ENCODE assay signal across 8 cellular contexts in the genomic region with DNA sequence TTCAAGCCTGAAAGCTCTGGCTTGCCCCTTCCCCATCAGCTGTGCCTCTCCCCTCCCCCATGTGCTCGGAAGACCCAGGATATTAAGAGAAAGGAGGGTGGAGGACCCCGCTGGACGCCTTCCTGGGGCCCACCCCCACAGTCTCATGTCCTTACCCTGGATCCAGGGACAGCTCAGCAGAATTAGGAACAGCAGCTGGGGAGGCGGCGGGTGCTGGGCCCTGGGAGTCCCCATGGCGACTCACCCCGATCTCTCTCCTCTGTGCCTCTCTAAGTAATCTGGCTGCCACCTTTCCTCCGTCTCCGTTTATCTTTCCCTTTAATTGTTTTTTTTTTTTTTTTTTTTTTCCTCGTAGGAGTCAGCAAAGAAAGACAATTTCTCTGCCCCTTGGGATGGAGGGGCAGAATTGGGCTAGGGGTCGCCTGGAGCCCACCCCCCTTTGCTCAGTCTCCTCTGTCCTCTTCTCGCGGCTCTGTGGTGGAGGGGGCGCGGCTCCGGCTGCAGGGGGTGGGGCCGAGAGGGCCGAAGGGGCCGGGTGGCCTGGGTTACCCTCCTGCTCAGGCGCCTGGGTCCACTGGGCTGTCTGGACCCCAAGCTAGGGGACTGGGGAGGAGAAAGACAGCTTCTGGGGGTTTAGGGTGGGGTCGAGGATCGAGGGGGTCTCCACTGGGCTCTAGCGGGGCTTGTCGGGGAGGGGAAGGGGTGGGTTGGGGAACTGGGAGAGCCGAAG. TPM values are rescaled to one million over a fixed set of nuclear protein-coding genes. Genes with fewer than 3 reads are reported as not detected.
DNase-seq lines count a peak whose midpoint lies in the region; ATAC-seq and TF ChIP-seq lines count a peak whose summit lies in the region.

No MANE protein-coding gene starts in this region.

- H3K4me3 ChIP-seq in AG10803 (ENCODE audit: low read length): peak overlapping the region; percentile 82

- H3K27me3 Mint-ChIP-seq in activated T-helper 1 cell treated with anti-CD3 and anti-CD28 coated beads, Interleukin-12 subunit alpha, Interleukin-12 subunit beta, Interleukin-2, Interleukin-4 antibody, amounts not matched to agents 30 ng/mL and 10 ng/mL and 1 ng/mL, durations not matched to agents 14 hours and 24 hours and 36 hours (ENCODE audit: insufficient read depth): peaks cover 32% of the 10 kb centered on the region
- H3K27me3 Mint-ChIP-seq in activated CD4-positive, alpha-beta memory T cell treated with anti-CD3 and anti-CD28 coated beads for 36 hours: peaks cover 18% of the 10 kb centered on the region

- intact Hi-C loops in activated T-helper 1 cell treated with anti-CD3 and anti-CD28 coated beads, Interleukin-12 subunit alpha, Interleukin-12 subunit beta, Interleukin-2, Interleukin-4 antibody, amounts not matched to agents 30 ng/mL and 10 ng/mL and 1 ng/mL, durations not matched to agents 14 hours and 24 hours and 36 hours (cut with micrococcal nuclease): no loop called here
- intact Hi-C loops in left colon (cut with DNase I, micrococcal nuclease): no loop called here
- intact Hi-C loops in activated CD4-positive, alpha-beta memory T cell treated with anti-CD3 and anti-CD28 coated beads for 36 hours (cut with micrococcal nuclease): no loop called here

- CTCF ChIA-PET in activated CD4-positive, alpha-beta memory T cell treated with anti-CD3 and anti-CD28 coated beads for 36 hours (lab: Charles Lee): interaction anchor here (0.7 to 1.2 kb wide), 2 partner anchors 51 to 198 kb away, joined by 3 to 4 read pairs; no protein-coding TSS in a partner anchor

- H3K4me1 Mint-ChIP-seq in activated T-helper 1 cell treated with anti-CD3 and anti-CD28 coated beads, Interleukin-12 subunit alpha, Interleukin-12 subunit beta, Interleukin-2, Interleukin-4 antibody, amounts not matched to agents 30 ng/mL and 10 ng/mL and 1 ng/mL, durations not matched to agents 14 hours and 24 hours and 36 hours (ENCODE audit: low read depth): peaks cover 14% of the 10 kb centered on the region
- peaks cover 8% of the 10 kb centered on the region for H3K4me1 Mint-ChIP-seq in activated CD4-positive, alpha-beta memory T cell treated with anti-CD3 and anti-CD28 coated beads for 36 hours (ENCODE audit: low read depth)

- peak; percentile 63 for ATAC-seq in left colon
- ATAC-seq in GM19328 (IDR thresholded peaks at IDR 0.05; ENCODE audit: unreplicated experiment): no peak

- no peak overlapping the region for H3K27ac Mint-ChIP-seq in activated T-helper 1 cell treated with anti-CD3 and anti-CD28 coated beads, Interleukin-12 subunit alpha, Interleukin-12 subunit beta, Interleukin-2, Interleukin-4 antibody, amounts not matched to agents 30 ng/mL and 10 ng/mL and 1 ng/mL, durations not matched to agents 14 hours and 24 hours and 36 hours
- no peak overlapping the region for H3K27ac Mint-ChIP-seq in activated CD4-positive, alpha-beta memory T cell treated with anti-CD3 and anti-CD28 coated beads for 36 hours

- H3K9me3 Mint-ChIP-seq in activated T-helper 1 cell treated with anti-CD3 and anti-CD28 coated beads, Interleukin-12 subunit alpha, Interleukin-12 subunit beta, Interleukin-2, Interleukin-4 antibody, amounts not matched to agents 30 ng/mL and 10 ng/mL and 1 ng/mL, durations not matched to agents 14 hours and 24 hours and 36 hours: no peaks in the 10 kb centered on the region
- H3K9me3 Mint-ChIP-seq in activated CD4-positive, alpha-beta memory T cell treated with anti-CD3 and anti-CD28 coated beads for 36 hours: no peaks in the 10 kb centered on the region

- H3K36me3 Mint-ChIP-seq in activated T-helper 1 cell treated with anti-CD3 and anti-CD28 coated beads, Interleukin-12 subunit alpha, Interleukin-12 subunit beta, Interleukin-2, Interleukin-4 antibody, amounts not matched to agents 30 ng/mL and 10 ng/mL and 1 ng/mL, durations not matched to agents 14 hours and 24 hours and 36 hours (ENCODE audit: low read depth): peaks cover 1% of the 10 kb centered on the region
- no peaks in the 10 kb centered on the region for H3K36me3 Mint-ChIP-seq in activated CD4-positive, alpha-beta memory T cell treated with anti-CD3 and anti-CD28 coated beads for 36 hours

- peak overlapping the region; percentile 54 for H3K4me3 Mint-ChIP-seq in activated T-helper 1 cell treated with anti-CD3 and anti-CD28 coated beads, Interleukin-12 subunit alpha, Interleukin-12 subunit beta, Interleukin-2, Interleukin-4 antibody, amounts not matched to agents 30 ng/mL and 10 ng/mL and 1 ng/mL, durations not matched to agents 14 hours and 24 hours and 36 hours
- no peak overlapping the region for H3K4me3 Mint-ChIP-seq in activated CD4-positive, alpha-beta memory T cell treated with anti-CD3 and anti-CD28 coated beads for 36 hours

- DNase-seq in AG10803 (ENCODE audit: low read depth): no peak
- peak; percentile 40 for DNase-seq in HS-5 (ENCODE audit: low read depth)
- DNase-seq in activated T-helper 1 cell treated with anti-CD3 and anti-CD28 coated beads, Interleukin-12 subunit alpha, Interleukin-12 subunit beta, Interleukin-2, Interleukin-4 antibody, amounts not matched to agents 30 ng/mL and 10 ng/mL and 1 ng/mL, durations not matched to agents 14 hours and 24 hours and 36 hours (ENCODE audit: low spot score): no peak
- peak in 1 of 2 donors; percentile 72 for DNase-seq in left colon
- DNase-seq in activated gamma-delta T cell (lab: John Stamatoyannopoulos, UW): no peak
- DNase-seq in activated CD4-positive, alpha-beta memory T cell treated with anti-CD3 and anti-CD28 coated beads for 36 hours: no peak
- DNase-seq in activated effector memory CD4-positive, alpha-beta T cell treated with Interleukin-2 at 50 U/mL for 16 hours: no peak

- POLR2A ChIA-PET in activated CD4-positive, alpha-beta memory T cell treated with anti-CD3 and anti-CD28 coated beads for 36 hours (lab: Charles Lee): interaction anchor here (1.3 kb wide), 1 partner anchor 27 kb away, joined by 6 read pairs; a partner anchor contains a TSS

- TF ChIP-seq CTCF in AG10803 (conservative IDR thresholded peaks at IDR 0.05; ENCODE audit: low read length): no peak

RNA-seq across cellular contexts. Expression of a gene that starts 0.4 kb away (rescaled TPM):
- 0.16 and 0.32 TPM in 2 replicates for total RNA-seq in activated T-helper 1 cell treated with anti-CD3 and anti-CD28 coated beads, Interleukin-12 subunit alpha, Interleukin-12 subunit beta, Interleukin-2, Interleukin-4 antibody, amounts not matched to agents 30 ng/mL and 10 ng/mL and 1 ng/mL, durations not matched to agents 14 hours and 24 hours and 36 hours
- total RNA-seq in left colon: 10 to 100 TPM; 11.1 to 13.0 TPM
- under 1 TPM; 0.38 to 0.58 TPM for total RNA-seq in activated CD4-positive, alpha-beta memory T cell treated with anti-CD3 and anti-CD28 coated beads for 36 hours

RNA-seq across cellular contexts. Expression of a gene that starts 1.3 kb away (rescaled TPM):
- total RNA-seq in activated T-helper 1 cell treated with anti-CD3 and anti-CD28 coated beads, Interleukin-12 subunit alpha, Interleukin-12 subunit beta, Interleukin-2, Interleukin-4 antibody, amounts not matched to agents 30 ng/mL and 10 ng/mL and 1 ng/mL, durations not matched to agents 14 hours and 24 hours and 36 hours: 4.2 and 4.7 TPM in 2 replicates
- 1 to 10 TPM; 1.7 to 2.0 TPM for total RNA-seq in left colon
- total RNA-seq in activated CD4-positive, alpha-beta memory T cell treated with anti-CD3 and anti-CD28 coated beads for 36 hours: 1 to 10 TPM; 1.6 to 1.9 TPM

RNA-seq across cellular contexts. Expression of a gene that starts 27.1 kb away (rescaled TPM):
- total RNA-seq in activated T-helper 1 cell treated with anti-CD3 and anti-CD28 coated beads, Interleukin-12 subunit alpha, Interleukin-12 subunit beta, Interleukin-2, Interleukin-4 antibody, amounts not matched to agents 30 ng/mL and 10 ng/mL and 1 ng/mL, durations not matched to agents 14 hours and 24 hours and 36 hours: 53.7 and 58.2 TPM in 2 replicates
- 10 to 100 TPM; 22.2 to 35.2 TPM for total RNA-seq in left colon
- total RNA-seq in activated CD4-positive, alpha-beta memory T cell treated with anti-CD3 and anti-CD28 coated beads for 36 hours: 10 to 100 TPM; 36.6 to 37.9 TPM

RNA-seq across cellular contexts. Expression of a gene that starts 35.9 kb away (rescaled TPM):
- 83.7 and 85.5 TPM in 2 replicates for total RNA-seq in activated T-helper 1 cell treated with anti-CD3 and anti-CD28 coated beads, Interleukin-12 subunit alpha, Interleukin-12 subunit beta, Interleukin-2, Interleukin-4 antibody, amounts not matched to agents 30 ng/mL and 10 ng/mL and 1 ng/mL, durations not matched to agents 14 hours and 24 hours and 36 hours
- 10 to 100 TPM; 62.9 to 85.3 TPM for total RNA-seq in left colon
- total RNA-seq in activated CD4-positive, alpha-beta memory T cell treated with anti-CD3 and anti-CD28 coated beads for 36 hours: 10 to 100 TPM; 39.5 to 43.9 TPM
